ENCODE assay signal across 8 cellular contexts in genomic region chr2:47344890-47345583, GRCh38. TPM values are rescaled to one million over a fixed set of nuclear protein-coding genes. Genes with fewer than 3 reads are reported as not detected.
DNase-seq lines count a peak whose midpoint lies in the region; ATAC-seq and TF ChIP-seq lines count a peak whose summit lies in the region.

No MANE protein-coding gene starts in this region.

- CTCF ChIA-PET in GM10248 (lab: Yijun Ruan, JAX) = interaction anchor here (1.0 to 2.6 kb wide), 4 partner anchors 9 to 423 kb away, joined by 3 to 7 read pairs (median 3); no protein-coding TSS in a partner anchor

- POLR2A ChIA-PET in GM10248 (lab: Yijun Ruan, JAX) = interaction anchor here (0.7 kb wide), 1 partner anchor 9 kb away, joined by 3 read pairs; no protein-coding TSS in a partner anchor

- DNase-seq in HCEC 1CT = peak; percentile 63
- DNase-seq in NCI-H748 (lab: John Stamatoyannopoulos, UW; ENCODE audit: unreplicated experiment) = peak; percentile 97
- DNase-seq in dermis microvascular lymphatic vessel endothelial cell (ENCODE audit: low read depth in 2 of 2) = peak; percentile 63 to 77
- peak; percentile 99 for DNase-seq in left kidney (ENCODE audit: low read depth, low spot score)
- DNase-seq in amniotic stem cell (lab: John Stamatoyannopoulos, UW) = no peak
- DNase-seq in GM10248 (ENCODE audit: extremely low spot score) = no peak

- no peak for TF ChIP-seq CTCF in GM10248 (IDR thresholded peaks at IDR 0.05; ENCODE audit: control extremely low read depth, extremely low read depth, low read depth, missing control alignments)

- no peak for ATAC-seq in GM18861 (IDR thresholded peaks at IDR 0.05; ENCODE audit: unreplicated experiment)

- H3K27ac ChIP-seq in temporal lobe (ENCODE audit: low read depth, low read length) = peak overlapping the region; percentile 81

RNA-seq across cellular contexts. Expression of gene EPCAM, which starts 24.1 kb away (rescaled TPM):
- total RNA-seq in dermis microvascular lymphatic vessel endothelial cell = 0.13 and 1.1 TPM in 2 replicates
- 14.0 TPM for total RNA-seq in temporal lobe

RNA-seq across cellular contexts. Expression of gene MSH2, which starts 57.9 kb away (rescaled TPM):
- total RNA-seq in dermis microvascular lymphatic vessel endothelial cell = 22.6 and 31.1 TPM in 2 replicates
- 68.1 TPM for total RNA-seq in temporal lobe

Comparison
In these comparisons a context has a peak if more than half of its experiments do, and no peak if none do; other contexts are left out.
1. DNase-seq: peak in HCEC 1CT (single experiment), NCI-H748 (single experiment), dermis microvascular lymphatic vessel endothelial cell (2 of 2) and left kidney (single experiment); none in amniotic stem cell (single experiment) and GM10248 (single experiment).